25 cellular contexts compared by ENCODE assay signal in genomic region chr1:119379117-119379516, GRCh38. TPM values are rescaled to one million over a fixed set of nuclear protein-coding genes. Genes with fewer than 3 reads are reported as not detected.
DNase-seq lines count a peak whose midpoint lies in the region; ATAC-seq, FAIRE-seq and TF ChIP-seq lines count a peak whose summit lies in the region.
"Had no signal": no experiment of that assay in that cellular context is flagged by ENCODE, and none has a peak within 500 bp of the region (broad histone marks: within the 10 kb centered on the region; RNA-seq: fewer than 3 reads in every experiment).

No MANE protein-coding gene starts in this region.

- H3K9ac ChIP-seq in keratinocyte (ENCODE audit: control insufficient read depth, extremely low read depth, insufficient read depth, low read length) = no peak overlapping the region
- H3K9ac ChIP-seq: BLaER1 had no signal

- H2AFZ ChIP-seq in keratinocyte (ENCODE audit: control insufficient read depth, low read length) = no peak overlapping the region

- WGBS in right lobe of liver (ENCODE audit: insufficient coverage, low coverage, low lambda C conversion rate, missing lambda C conversion rate) = 33% methylated on average over 1 of the region's 1 CpG

- dilution Hi-C loops in keratinocyte (cut with MboI; ENCODE audit: extremely low pct_ligation_motif_present, low sequenced_read_pairs) = no loop called here

- FAIRE-seq in keratinocyte (lab: Jason Lieb, UNC) = peak; percentile 13
- FAIRE-seq: A204.1, D721Med, G401.6, GM12891, GM19239 had no signal

- no peak overlapping the region for H3K4me2 ChIP-seq in keratinocyte (ENCODE audit: control insufficient read depth, extremely low read depth, insufficient read depth, low read depth, low read length)
- H3K4me2 ChIP-seq: BLaER1 had no signal

- H3K36me3 ChIP-seq in keratinocyte (ENCODE audit: control insufficient read depth in 2 of 2, extremely low read depth in 1 of 2, insufficient read depth in 2 of 2, low read length in 2 of 2) (no peaks in the 10 kb centered on the region), right lobe of liver (peaks cover 0 to 16% (median 4%) of the 10 kb centered on the region in 4 donors)
- H3K36me3 ChIP-seq: BE2C, BLaER1 had no signal

- no peaks in the 10 kb centered on the region for H3K9me1 ChIP-seq in keratinocyte (ENCODE audit: control insufficient read depth, extremely low read depth, insufficient read depth, low read length)

- peak; percentile 53 for TF ChIP-seq POLR2A in right lobe of liver (IDR thresholded peaks at IDR 0.05)

- H3K9me3 ChIP-seq in keratinocyte (ENCODE audit: control insufficient read depth, low read depth, low read length) (no peaks in the 10 kb centered on the region), right lobe of liver (no peaks in the 10 kb centered on the region)
- H3K9me3 ChIP-seq: BE2C, BLaER1, Caco-2 had no signal

- no peaks in the 10 kb centered on the region for H3K27me3 ChIP-seq in keratinocyte (ENCODE audit: control insufficient read depth, extremely low read depth, insufficient read depth, low read length)
- no peaks in the 10 kb centered on the region for H3K27me3 ChIP-seq in right lobe of liver
- H3K27me3 ChIP-seq: BE2C, BLaER1 had no signal

- H3K27ac Mint-ChIP-seq in natural killer cell = no peak overlapping the region
- H3K27ac Mint-ChIP-seq: CD4-positive, alpha-beta T cell; CD8-positive, alpha-beta T cell had no signal

- H3K4me1 ChIP-seq in keratinocyte (ENCODE audit: control insufficient read depth, extremely low read depth, insufficient read depth, low read length) = peaks cover 5% of the 10 kb centered on the region
- peaks cover 0 to 68% (median 17%) of the 10 kb centered on the region in 4 donors for H3K4me1 ChIP-seq in right lobe of liver
- H3K4me1 ChIP-seq: BE2C, BLaER1, Caco-2 had no signal

- ATAC-seq in right lobe of liver = peak; percentile 56 to 79 (median 68)
- no peak for ATAC-seq in natural killer cell
- no peak for ATAC-seq in HG02642 (IDR thresholded peaks at IDR 0.05; ENCODE audit: poor library complexity, unreplicated experiment)
- ATAC-seq: CD8-positive, alpha-beta T cell had no signal

- peak; percentile 15 for DNase-seq in amniotic epithelial cell (ENCODE audit: low read depth)
- no peak for DNase-seq in keratinocyte (ENCODE audit: low read depth, low spot score)
- DNase-seq in right lobe of liver = peak in 1 of 3 donors; percentile 70
- no peak for DNase-seq in natural killer cell
- no peak for DNase-seq in activated gamma-delta T cell treated with Interleukin-2 at 50 U/mL for 16 hours
- DNase-seq: 8988T; ACHN; BE2C; C1 segment of cervical spinal cord; Caco-2; Calu3; CD4-positive, alpha-beta T cell; CD8-positive, alpha-beta T cell; DMS79 treated with DMSO at 0.1 percent for 48 hours; GF-D8 had no signal

- no peaks in the 10 kb centered on the region for H4K20me1 ChIP-seq in keratinocyte (ENCODE audit: control insufficient read depth, extremely low read depth, insufficient read depth, low read length)
- H4K20me1 ChIP-seq: BLaER1 had no signal

- intact Hi-C loops in right lobe of liver (cut with DNase I) = no loop called here
- intact Hi-C loops in natural killer cell (cut with micrococcal nuclease) = no loop called here

- peak overlapping the region; percentile 51; the same call in 1 of the 2 replicates for H3K27ac ChIP-seq in C4-2B
- no peak overlapping the region for H3K27ac ChIP-seq in keratinocyte (ENCODE audit: control insufficient read depth, insufficient read depth, low read length)
- peak overlapping the region in 2 of 3 donors; percentile 75 to 94 for H3K27ac ChIP-seq in right lobe of liver
- H3K27ac ChIP-seq: BLaER1 had no signal

- TF ChIP-seq CTCF in C4-2B (conservative IDR thresholded peaks at IDR 0.05) (no peak), keratinocyte (optimal IDR thresholded peaks at IDR 0.05 in 1 of 3, IDR thresholded peaks at IDR 0.05 in 1 of 3, conservative IDR thresholded peaks at IDR 0.05 in 1 of 3; ENCODE audit: extremely low read depth in 1 of 3, insufficient read depth in 2 of 3, low read length in 3 of 3) (no peak), right lobe of liver (IDR thresholded peaks at IDR 0.05) (no peak), natural killer cell (IDR thresholded peaks at IDR 0.05) (no peak)

- H3K4me3 Mint-ChIP-seq in natural killer cell = no peak overlapping the region
- H3K4me3 Mint-ChIP-seq: CD4-positive, alpha-beta T cell; CD8-positive, alpha-beta T cell had no signal

- peaks cover 4 to 13% of the 10 kb centered on the region in 2 donors for H3K27me3 Mint-ChIP-seq in natural killer cell (ENCODE audit: low read depth in 2 of 2)

- H3K79me2 ChIP-seq in keratinocyte (ENCODE audit: control insufficient read depth, insufficient read depth, low read length) = no peaks in the 10 kb centered on the region

- no peaks in the 10 kb centered on the region for H3K4me1 Mint-ChIP-seq in natural killer cell

- H3K9me3 Mint-ChIP-seq in natural killer cell = peaks cover 0 to 6% of the 10 kb centered on the region in 2 donors

- H3K4me3 ChIP-seq in keratinocyte (ENCODE audit: control insufficient read depth in 2 of 3, extremely low read depth in 1 of 3, insufficient read depth in 2 of 3, low read depth in 1 of 3, low read length in 3 of 3) (no peak overlapping the region), right lobe of liver (peak overlapping the region in 2 of 3 donors; percentile 53 to 55)
- H3K4me3 ChIP-seq: BLaER1 had no signal

- H3K36me3 Mint-ChIP-seq in natural killer cell = no peaks in the 10 kb centered on the region
- H3K36me3 Mint-ChIP-seq: CD8-positive, alpha-beta T cell had no signal

RNA-seq across cellular contexts. Expression of gene HAO2, which starts 10.5 kb away (rescaled TPM):
- polyA plus RNA-seq in keratinocyte = not detected in 3 replicates
- polyA plus RNA-seq in keratinocyte (2011; ENCODE audit: low read depth) = not detected
- polyA plus RNA-seq in keratinocyte (2011; cell fraction: cytosol; rRNA removed) = not detected in 2 replicates
- not detected in 2 replicates for polyA plus RNA-seq in keratinocyte (2011; cell fraction: nucleus; rRNA removed)
- not detected in 2 replicates for polyA plus RNA-seq in keratinocyte (2012; ENCODE audit: low replicate concordance)
- not detected in 3 replicates for polyA minus RNA-seq in keratinocyte
- not detected for polyA minus RNA-seq in keratinocyte (2011; cell fraction: cytosol; rRNA and poly(A)+ RNA removed)
- not detected in 2 replicates for polyA minus RNA-seq in keratinocyte (2011; cell fraction: nucleus; rRNA and poly(A)+ RNA removed)
- total RNA-seq in right lobe of liver (100 to 1,000 TPM in 3 of 6 experiments, 10 to 100 TPM in 3; 33.9 to 282 (median 99.3) TPM), natural killer cell (not detected)
- total RNA-seq: A673; Calu3; CD4-positive, alpha-beta T cell; CD8-positive, alpha-beta T cell had no signal
- polyA plus RNA-seq: AG04450 had no signal

RNA-seq across cellular contexts. Expression of gene HSD3B2, which starts 35.8 kb away (rescaled TPM):
- polyA plus RNA-seq in keratinocyte = not detected in 3 replicates
- polyA plus RNA-seq in keratinocyte (2011; ENCODE audit: low read depth) = not detected
- not detected in 2 replicates for polyA plus RNA-seq in keratinocyte (2011; cell fraction: cytosol; rRNA removed)
- polyA plus RNA-seq in keratinocyte (2011; cell fraction: nucleus; rRNA removed) = not detected in 2 replicates
- not detected in 2 replicates for polyA plus RNA-seq in keratinocyte (2012; ENCODE audit: low replicate concordance)
- polyA minus RNA-seq in keratinocyte = not detected in 3 replicates
- not detected for polyA minus RNA-seq in keratinocyte (2011; cell fraction: cytosol; rRNA and poly(A)+ RNA removed)
- not detected in 2 replicates for polyA minus RNA-seq in keratinocyte (2011; cell fraction: nucleus; rRNA and poly(A)+ RNA removed)
- total RNA-seq in right lobe of liver (under 1 TPM in 1 of 6 experiments, not detected in 5; 0.49 TPM), natural killer cell (not detected)
- total RNA-seq: A673; Caco-2; Calu3; CD4-positive, alpha-beta T cell; CD8-positive, alpha-beta T cell had no signal
- polyA plus RNA-seq: AG04450 had no signal

Comparison
In these comparisons a context has a peak if more than half of its experiments do, and no peak if none do; other contexts are left out.
1. H3K4me3 ChIP-seq: peak in right lobe of liver (2 of 3); none in keratinocyte (0 of 3).
2. ATAC-seq: peak in right lobe of liver (4 of 4); none in natural killer cell (0 of 3) and HG02642 (single experiment).
3. RNA of gene HAO2, which starts 10.5 kb away (total RNA-seq): 33.9 to 282 TPM in right lobe of liver; not detected in natural killer cell; every median in the first group is over 10 times any median in the second.